8 cellular contexts compared by ENCODE assay signal in the genomic region with DNA sequence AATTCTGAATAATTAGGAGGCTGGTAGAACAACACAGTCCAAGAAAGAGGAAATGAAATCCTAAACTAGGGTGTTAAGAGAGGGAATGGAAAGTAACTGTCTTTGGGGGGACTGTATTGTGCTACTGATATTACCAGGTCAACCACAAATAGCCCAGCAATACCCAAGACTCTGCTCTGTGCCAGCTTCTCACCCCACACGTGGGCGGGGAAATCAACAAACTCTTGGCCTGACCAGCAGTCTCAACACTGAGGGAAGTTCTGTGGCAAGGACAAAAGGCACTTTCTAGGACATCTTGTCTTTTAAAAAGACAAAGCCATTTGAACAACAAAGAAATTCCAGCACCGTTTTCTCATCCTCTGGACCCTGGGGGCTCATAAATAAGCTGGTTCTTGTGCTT.
A peak's percentile ranks its signal among the peaks of the same experiment; 100 is the strongest.
DNase-seq lines count a peak whose midpoint lies in the region; ATAC-seq and TF ChIP-seq lines count a peak whose summit lies in the region.

No MANE protein-coding gene starts in this region.

- DNase-seq in left ventricle myocardium superior (no peak), left ventricle myocardium inferior (no peak), ascending aorta (ENCODE audit: low spot score in 2 of 2) (no peak), WERI-Rb-1 (no peak), COLO829 (ENCODE audit: low spot score) (no peak), caudate nucleus (lab: John Stamatoyannopoulos, UW) (no peak)
- no peak for DNase-seq in effector memory CD8-positive, alpha-beta T cell

- H3K36me3 Mint-ChIP-seq in effector memory CD8-positive, alpha-beta T cell (ENCODE audit: insufficient read depth): no peaks in the 10 kb centered on the region

- H3K9me3 ChIP-seq in left ventricle myocardium inferior (replicated peaks): no peaks in the 10 kb centered on the region
- no peaks in the 10 kb centered on the region for H3K9me3 ChIP-seq in ascending aorta
- no peaks in the 10 kb centered on the region for H3K9me3 ChIP-seq in WERI-Rb-1 (ENCODE audit: severe bottlenecking)

- H3K9me3 Mint-ChIP-seq in effector memory CD8-positive, alpha-beta T cell: no peaks in the 10 kb centered on the region

- H3K36me3 ChIP-seq in left ventricle myocardium inferior (no peaks in the 10 kb centered on the region), ascending aorta (no peaks in the 10 kb centered on the region), WERI-Rb-1 (no peaks in the 10 kb centered on the region)

- ATAC-seq in left ventricle myocardium superior (peak; percentile 9), HG03097 (IDR thresholded peaks at IDR 0.05; ENCODE audit: low FRiP score, unreplicated experiment) (peak; percentile 72)
- ATAC-seq in effector memory CD8-positive, alpha-beta T cell (replicated peaks): no peak

- TF ChIP-seq CTCF in left ventricle myocardium inferior (IDR thresholded peaks at IDR 0.05; ENCODE audit: borderline replicate concordance) (no peak), ascending aorta (IDR thresholded peaks at IDR 0.05) (no peak), WERI-Rb-1 (IDR thresholded peaks at IDR 0.05; ENCODE audit: low read depth, low read length) (no peak)

- no peak overlapping the region for H3K27ac Mint-ChIP-seq in effector memory CD8-positive, alpha-beta T cell

- peaks cover 16 to 23% of the 10 kb centered on the region in 2 donors for H3K27me3 Mint-ChIP-seq in effector memory CD8-positive, alpha-beta T cell

- intact Hi-C loops in left ventricle myocardium superior (cut with micrococcal nuclease): no loop called here
- intact Hi-C loops in left ventricle myocardium inferior (cut with micrococcal nuclease): no loop called here
- intact Hi-C loops in ascending aorta (cut with DNase I): loop anchor here (10.0 kb wide), 1 partner anchor 902 kb away; a partner anchor contains a TSS

- H3K4me1 ChIP-seq in left ventricle myocardium inferior (peaks cover 17% of the 10 kb centered on the region), ascending aorta (peaks cover 3 to 23% of the 10 kb centered on the region in 2 donors)

- H3K27me3 ChIP-seq in left ventricle myocardium inferior (ENCODE audit: low read depth) (no peaks in the 10 kb centered on the region), ascending aorta (no peaks in the 10 kb centered on the region), WERI-Rb-1 (ENCODE audit: insufficient read depth, low read depth, severe bottlenecking) (no peaks in the 10 kb centered on the region)

- no peaks in the 10 kb centered on the region for H3K4me1 Mint-ChIP-seq in effector memory CD8-positive, alpha-beta T cell (ENCODE audit: low read depth in 2 of 2)

- no peak overlapping the region for H3K4me3 ChIP-seq in left ventricle myocardium inferior
- no peak overlapping the region for H3K4me3 ChIP-seq in ascending aorta
- no peak overlapping the region for H3K4me3 ChIP-seq in WERI-Rb-1 (ENCODE audit: low read depth, low read length)

- no peak overlapping the region for H3K4me3 Mint-ChIP-seq in effector memory CD8-positive, alpha-beta T cell

- H3K27ac ChIP-seq in left ventricle myocardium inferior (replicated peaks) (no peak overlapping the region), ascending aorta (peak overlapping the region; percentile 41 to 43), WERI-Rb-1 (no peak overlapping the region), caudate nucleus (ENCODE audit: low read depth, low read length) (no peak overlapping the region)

Comparison
In these comparisons a context has a peak if more than half of its experiments do, and no peak if none do; other contexts are left out.
1. H3K27ac ChIP-seq: peak in ascending aorta (2 of 2); none in left ventricle myocardium inferior (single experiment), WERI-Rb-1 (single experiment) and caudate nucleus (single experiment).